ENCODE assay signal across 10 cellular contexts in the genomic region with DNA sequence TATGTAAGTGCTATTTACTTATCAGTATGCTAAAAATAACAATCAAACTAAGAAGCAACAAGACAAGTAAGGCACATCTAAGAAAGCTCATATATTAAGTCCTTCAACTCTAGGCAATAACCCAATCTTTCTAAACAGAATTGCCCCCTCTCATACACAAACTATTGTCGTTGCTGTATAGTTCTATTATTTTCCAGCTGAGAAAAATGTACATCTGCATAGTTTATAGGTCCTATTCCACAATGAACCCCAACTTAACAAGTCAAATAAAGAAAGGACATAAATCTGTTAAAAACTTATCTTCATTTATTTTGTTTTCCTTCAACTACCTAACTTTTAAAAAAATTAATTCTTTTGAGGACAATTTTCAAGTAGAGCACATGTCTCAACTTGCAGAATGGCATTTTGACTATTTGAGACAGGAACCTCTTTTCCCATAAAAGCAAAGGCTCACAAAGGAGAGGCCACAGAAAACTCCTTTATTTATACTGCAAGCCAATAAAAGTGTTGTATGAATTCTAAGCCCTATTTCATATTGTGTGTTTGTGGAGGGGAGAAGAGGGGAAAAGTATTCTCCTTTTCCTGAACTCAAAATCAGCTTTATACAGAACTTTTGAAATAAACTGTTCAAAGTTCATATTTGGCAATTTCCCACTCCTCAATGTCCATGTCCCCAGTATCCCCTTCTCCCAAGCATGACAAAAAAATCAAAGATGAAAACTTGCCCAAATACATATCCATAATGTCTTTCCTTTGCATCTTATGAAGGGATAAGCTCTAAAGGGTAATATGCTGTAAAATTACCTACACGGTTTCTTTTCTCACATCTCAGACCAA. TPM values are rescaled to one million over a fixed set of nuclear protein-coding genes. Genes with fewer than 3 reads are reported as not detected.
A peak's percentile ranks its signal among the peaks of the same experiment; 100 is the strongest.
DNase-seq lines count a peak whose midpoint lies in the region; ATAC-seq, FAIRE-seq and TF ChIP-seq lines count a peak whose summit lies in the region.
"Had no signal": no experiment of that assay in that cellular context is flagged by ENCODE, and none has a peak within 500 bp of the region (broad histone marks: within the 10 kb centered on the region; RNA-seq: fewer than 3 reads in every experiment).

No MANE protein-coding gene starts in this region.

- intact Hi-C loops in dendritic cell treated with granulocyte-macrophage colony-stimulating factor and Interleukin-4, amounts not matched to agents 40 ng/mL and 50 ng/mL, for 4 days (cut with micrococcal nuclease): loop anchor here (10.0 kb wide), 1 partner anchor 288 kb away; a partner anchor contains a TSS
- intact Hi-C loops in naive thymus-derived CD4-positive, alpha-beta T cell (cut with micrococcal nuclease): loop anchor here (2.0 to 5.0 kb wide), 6 partner anchors 114 to 906 kb away; a partner anchor contains a TSS

- no peak overlapping the region; the same call in 2 of the 3 replicates for H3K4me3 ChIP-seq in A549
- H3K4me3 ChIP-seq in naive thymus-derived CD4-positive, alpha-beta T cell (ENCODE audit: low read length): no peak overlapping the region

- TF ChIP-seq CTCF in A549 (IDR thresholded peaks at IDR 0.05): no peak
- TF ChIP-seq CTCF in HFFc6 (IDR thresholded peaks at IDR 0.05): no peak
- no peak for TF ChIP-seq CTCF in endothelial cell (IDR thresholded peaks at IDR 0.05; ENCODE audit: unreplicated experiment)
- no peak for TF ChIP-seq CTCF in GM20000 (IDR thresholded peaks at IDR 0.05; ENCODE audit: extremely low read depth, missing control alignments)

- POLR2A ChIA-PET in A549 (lab: Yijun Ruan, JAX): interaction anchor here (0.8 kb wide), 1 partner anchor 38 kb away, joined by 4 read pairs; a partner anchor contains a TSS
- POLR2A ChIA-PET in naive thymus-derived CD4-positive, alpha-beta T cell (lab: Charles Lee): interaction anchor here (0.6 to 1.6 kb wide), 4 partner anchors 8 to 158 kb away, joined by 3 to 6 read pairs (median 4); a partner anchor contains a TSS

- H3K4me3 Mint-ChIP-seq in HFFc6 (peak overlapping the region; percentile 85), endothelial cell (ENCODE audit: unreplicated experiment) (no peak overlapping the region)
- H3K4me3 Mint-ChIP-seq in dendritic cell treated with granulocyte-macrophage colony-stimulating factor and Interleukin-4, amounts not matched to agents 40 ng/mL and 50 ng/mL, for 4 days: no peak overlapping the region
- peak overlapping the region in 5 of 10 donors; percentile 31 to 83 (median 49) for H3K4me3 Mint-ChIP-seq in naive thymus-derived CD4-positive, alpha-beta T cell

- peak overlapping the region; percentile 80 for H3K4me2 ChIP-seq in A549

- H3K4me1 Mint-ChIP-seq in HFFc6 (ENCODE audit: low read depth) (peaks cover 88% of the 10 kb centered on the region), endothelial cell (ENCODE audit: unreplicated experiment) (peaks cover 43% of the 10 kb centered on the region)
- H3K4me1 Mint-ChIP-seq in dendritic cell treated with granulocyte-macrophage colony-stimulating factor and Interleukin-4, amounts not matched to agents 40 ng/mL and 50 ng/mL, for 4 days (ENCODE audit: low read depth): peaks cover 49% of the 10 kb centered on the region
- H3K4me1 Mint-ChIP-seq in naive thymus-derived CD4-positive, alpha-beta T cell: peaks cover 25 to 66% (median 54%) of the 10 kb centered on the region in 7 donors

- peaks cover 8% of the 10 kb centered on the region; the same call in 1 of the 2 replicates for H3K36me3 Mint-ChIP-seq in HFFc6 (ENCODE audit: low read depth)
- H3K36me3 Mint-ChIP-seq in dendritic cell treated with granulocyte-macrophage colony-stimulating factor and Interleukin-4, amounts not matched to agents 40 ng/mL and 50 ng/mL, for 4 days (ENCODE audit: low read depth): no peaks in the 10 kb centered on the region
- H3K36me3 Mint-ChIP-seq in naive thymus-derived CD4-positive, alpha-beta T cell: peaks cover 0 to 9% (median 3%) of the 10 kb centered on the region in 5 donors
- H3K36me3 Mint-ChIP-seq in endothelial cell (ENCODE audit: low read depth, unreplicated experiment): no peaks in the 10 kb centered on the region

- H3K27me3 ChIP-seq in naive thymus-derived CD4-positive, alpha-beta T cell (ENCODE audit: control insufficient read depth in 2 of 2, insufficient read depth in 2 of 2, low read length in 2 of 2): no peaks in the 10 kb centered on the region

- H3K36me3 ChIP-seq in naive thymus-derived CD4-positive, alpha-beta T cell (ENCODE audit: control insufficient read depth in 2 of 3, insufficient read depth in 3 of 3, low read length in 3 of 3): no peaks in the 10 kb centered on the region

- no peak for DNase-seq in A549 (ENCODE audit: low read depth in 1 of 2, low spot score in 1 of 2)
- no peak for DNase-seq in HFFc6
- DNase-seq in naive thymus-derived CD4-positive, alpha-beta T cell: no peak
- no peak for DNase-seq in endothelial cell (ENCODE audit: low spot score)
- DNase-seq in GM20000 (ENCODE audit: low spot score): no peak
- DNase-seq in NCI-H2227 (lab: John Stamatoyannopoulos, UW; ENCODE audit: unreplicated experiment): no peak
- DNase-seq: hippocampal formation, occipital lobe had no signal

- no peak for TF ChIP-seq POLR2A in A549 (IDR thresholded peaks at IDR 0.05; ENCODE audit: low read length)

- peaks cover 90% of the 10 kb centered on the region for H3K4me1 ChIP-seq in A549
- peaks cover 17% of the 10 kb centered on the region in 2 donors for H3K4me1 ChIP-seq in naive thymus-derived CD4-positive, alpha-beta T cell (ENCODE audit: control insufficient read depth in 2 of 2, insufficient read depth in 2 of 2, low read length in 2 of 2)

- peak overlapping the region; percentile 31 to 55 for H3K27ac ChIP-seq in A549
- peak overlapping the region; percentile 41 for H3K27ac ChIP-seq in naive thymus-derived CD4-positive, alpha-beta T cell (ENCODE audit: low read depth, low read length)

- CTCF ChIA-PET in A549 (lab: Yijun Ruan, JAX): interaction anchor here (0.5 to 16.6 kb wide), 18 partner anchors 18 to 906 kb away, joined by 3 to 351 read pairs (median 3); a partner anchor contains a TSS
- CTCF ChIA-PET in naive thymus-derived CD4-positive, alpha-beta T cell (lab: Charles Lee): interaction anchor here (0.5 to 10.7 kb wide), 11 partner anchors 12 to 308 kb away, joined by 3 to 83 read pairs (median 6); no protein-coding TSS in a partner anchor

- 35% methylated on average over 2 of the region's 2 CpGs for WGBS in A549 (ENCODE audit: missing lambda C conversion rate)

- no peak for FAIRE-seq in A549 (lab: Jason Lieb, UNC)

- H3K27ac Mint-ChIP-seq in HFFc6: peak overlapping the region; percentile 65
- peak overlapping the region; percentile 86 for H3K27ac Mint-ChIP-seq in dendritic cell treated with granulocyte-macrophage colony-stimulating factor and Interleukin-4, amounts not matched to agents 40 ng/mL and 50 ng/mL, for 4 days
- H3K27ac Mint-ChIP-seq in naive thymus-derived CD4-positive, alpha-beta T cell: peak overlapping the region in 8 of 9 donors; percentile 49 to 95 (median 82)
- H3K27ac Mint-ChIP-seq in endothelial cell (ENCODE audit: unreplicated experiment): no peak overlapping the region

- H3K27me3 Mint-ChIP-seq in HFFc6 (ENCODE audit: insufficient read depth) (no peaks in the 10 kb centered on the region; the same call in 1 of the 2 replicates), endothelial cell (ENCODE audit: unreplicated experiment) (peaks cover 2% of the 10 kb centered on the region)
- no peaks in the 10 kb centered on the region for H3K27me3 Mint-ChIP-seq in dendritic cell treated with granulocyte-macrophage colony-stimulating factor and Interleukin-4, amounts not matched to agents 40 ng/mL and 50 ng/mL, for 4 days
- no peaks in the 10 kb centered on the region for H3K27me3 Mint-ChIP-seq in naive thymus-derived CD4-positive, alpha-beta T cell

- TF ChIP-seq EP300 in A549 (IDR thresholded peaks at IDR 0.05): no peak

- no peaks in the 10 kb centered on the region for H3K9me3 ChIP-seq in A549
- H3K9me3 ChIP-seq in naive thymus-derived CD4-positive, alpha-beta T cell (ENCODE audit: control insufficient read depth in 2 of 3, low read length in 3 of 3): no peaks in the 10 kb centered on the region

- no peak for TF ChIP-seq RAD21 in A549 (conservative IDR thresholded peaks at IDR 0.05 in 1 of 2, IDR thresholded peaks at IDR 0.05 in 1 of 2)

- no peaks in the 10 kb centered on the region for H3K9me3 Mint-ChIP-seq in HFFc6
- no peaks in the 10 kb centered on the region for H3K9me3 Mint-ChIP-seq in dendritic cell treated with granulocyte-macrophage colony-stimulating factor and Interleukin-4, amounts not matched to agents 40 ng/mL and 50 ng/mL, for 4 days
- no peaks in the 10 kb centered on the region for H3K9me3 Mint-ChIP-seq in naive thymus-derived CD4-positive, alpha-beta T cell
- H3K9me3 Mint-ChIP-seq in endothelial cell (ENCODE audit: unreplicated experiment): no peaks in the 10 kb centered on the region

- ATAC-seq in A549: no peak
- ATAC-seq in naive thymus-derived CD4-positive, alpha-beta T cell: no peak
- no peak for ATAC-seq in GM21786 (IDR thresholded peaks at IDR 0.05; ENCODE audit: unreplicated experiment)

TF ChIP-seq in A549, 52 proteins besides CTCF, POLR2A, EP300 and RAD21 (continues in another document):
- TF ChIP-seq, protein P1, sequence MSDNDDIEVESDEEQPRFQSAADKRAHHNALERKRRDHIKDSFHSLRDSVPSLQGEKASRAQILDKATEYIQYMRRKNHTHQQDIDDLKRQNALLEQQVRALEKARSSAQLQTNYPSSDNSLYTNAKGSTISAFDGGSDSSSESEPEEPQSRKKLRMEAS (IDR thresholded peaks at IDR 0.05): no peak
- TF ChIP-seq TFCP2L1 (CRISPR knock-in tag; IDR thresholded peaks at IDR 0.05) (no peak), MAFK (IDR thresholded peaks at IDR 0.05; ENCODE audit: partially characterized antibody) (no peak), BHLHE40 (IDR thresholded peaks at IDR 0.05; ENCODE audit: low read depth, low read length) (no peak), JUN (IDR thresholded peaks at IDR 0.05) (no peak)

RNA-seq across cellular contexts. Expression of a gene that starts 37.4 kb away (rescaled TPM):
- polyA plus RNA-seq in A549 (2011; rRNA removed) (302 and 336 TPM in 2 replicates), A549 (2017; fragmentation: RNase III; extraction: RNeasy Plus Mini Kit Qiagen cat#74134 plus additional on column Dnase treatment) (367 to 403 TPM (median 394 TPM) in 3 replicates)
- 195 and 217 TPM in 2 replicates for polyA plus RNA-seq in A549 (2012; cell fraction: cytosol; rRNA removed)
- 194 and 224 TPM in 2 replicates for polyA plus RNA-seq in A549 (2012; cell fraction: nucleus; rRNA removed)
- 164 and 187 TPM in 2 replicates for polyA minus RNA-seq in A549 (2011; rRNA and poly(A)+ RNA removed)
- 1,000 to 10,000 TPM in 1 of 6 experiments, 100 to 1,000 TPM in 5; 820 to 1,001 (median 831) TPM for total RNA-seq in HFFc6 (2021; fragmentation: NEBNext Ultra II Directional; extraction: Animal tissue kit (Norgen Biotek cat#: 25700))
- total RNA-seq in naive thymus-derived CD4-positive, alpha-beta T cell: 100 to 1,000 TPM in 1 of 5 experiments, 10 to 100 TPM in 4; 59.6 to 100 (median 65.1) TPM
- 100 to 1,000 TPM in 1 of 2 donors, 10 to 100 TPM in 1; 61.2 to 126 TPM for polyA plus RNA-seq in naive thymus-derived CD4-positive, alpha-beta T cell
- 264 TPM for total RNA-seq in endothelial cell (ENCODE audit: unreplicated experiment)
